In genomic region chr13:110371550-110372465, GRCh38 we compare ENCODE assay signal across 8 cellular contexts.
DNase-seq lines count a peak whose midpoint lies in the region; ATAC-seq and TF ChIP-seq lines count a peak whose summit lies in the region.

No MANE protein-coding gene starts in this region.

- H3K9me3 Mint-ChIP-seq in stimulated activated effector memory CD8-positive, alpha-beta T cell treated with anti-CD3 and anti-CD28 coated beads, Interleukin-12 subunit alpha, Interleukin-12 subunit beta, amount 100 ng/mL, for 72 hours: no peaks in the 10 kb centered on the region

- no peak for TF ChIP-seq CTCF in gastroesophageal sphincter (IDR thresholded peaks at IDR 0.05)

- ATAC-seq in GM19463 (IDR thresholded peaks at IDR 0.05; ENCODE audit: unreplicated experiment) (peak; percentile 89), HG03432 (IDR thresholded peaks at IDR 0.05; ENCODE audit: unreplicated experiment) (peak; percentile 81), gastroesophageal sphincter (no peak)
- ATAC-seq in stimulated activated effector memory CD8-positive, alpha-beta T cell treated with anti-CD3 and anti-CD28 coated beads, Interleukin-12 subunit alpha, Interleukin-12 subunit beta, amount 100 ng/mL, for 72 hours: no peak

- 25 to 40% methylated on average over 9 to 19 of the region's 20 CpGs for WGBS in gastroesophageal sphincter (ENCODE audit: low coverage in 1 of 2), 2 donors

- peak overlapping the region in 4 of 5 donors; percentile 2 to 35 (median 20) for H3K9ac ChIP-seq in subcutaneous abdominal adipose tissue (ENCODE audit: low read length in 5 of 5)

- TF ChIP-seq POLR2A in gastroesophageal sphincter (IDR thresholded peaks at IDR 0.05): no peak

- no peaks in the 10 kb centered on the region for H3K27me3 ChIP-seq in gastroesophageal sphincter
- H3K27me3 ChIP-seq in subcutaneous abdominal adipose tissue (ENCODE audit: control insufficient read depth in 5 of 5, insufficient read depth in 4 of 5, low read length in 5 of 5): no peaks in the 10 kb centered on the region

- no peak for TF ChIP-seq EP300 in gastroesophageal sphincter (IDR thresholded peaks at IDR 0.05)

- H3K27ac ChIP-seq in gastroesophageal sphincter: peak overlapping the region; percentile 52 to 84 (median 74)
- H3K27ac ChIP-seq in subcutaneous abdominal adipose tissue (ENCODE audit: low read depth, low read length): peak overlapping the region; percentile 97

- no peaks in the 10 kb centered on the region for H3K36me3 ChIP-seq in gastroesophageal sphincter
- H3K36me3 ChIP-seq in subcutaneous abdominal adipose tissue (ENCODE audit: control insufficient read depth in 5 of 5, insufficient read depth in 5 of 5, low read length in 5 of 5): peaks cover 0 to 6% (median 4%) of the 10 kb centered on the region in 5 donors

- no peak overlapping the region for H3K27ac Mint-ChIP-seq in stimulated activated effector memory CD8-positive, alpha-beta T cell treated with anti-CD3 and anti-CD28 coated beads, Interleukin-12 subunit alpha, Interleukin-12 subunit beta, amount 100 ng/mL, for 72 hours

- peaks cover 22 to 88% (median 24%) of the 10 kb centered on the region in 3 donors for H3K4me1 ChIP-seq in gastroesophageal sphincter
- peaks cover 0 to 46% (median 34%) of the 10 kb centered on the region in 5 donors for H3K4me1 ChIP-seq in subcutaneous abdominal adipose tissue (ENCODE audit: control insufficient read depth in 5 of 5, insufficient read depth in 5 of 5, low read length in 5 of 5)

- DNase-seq in stimulated activated effector memory CD8-positive, alpha-beta T cell treated with anti-CD3 and anti-CD28 coated beads, Interleukin-12 subunit alpha, Interleukin-12 subunit beta, amount 100 ng/mL, for 72 hours (ENCODE audit: low spot score in 2 of 2): no peak
- no peak for DNase-seq in NCI-H1417 treated with DMSO at 0.1 percent for 48 hours (lab: John Stamatoyannopoulos, UW)
- no peak for DNase-seq in DMS153 treated with DMSO at 0.1 percent for 48 hours (lab: John Stamatoyannopoulos, UW; ENCODE audit: unreplicated experiment)
- DNase-seq in stimulated activated naive CD4-positive, alpha-beta T cell (lab: John Stamatoyannopoulos, UW): no peak

- no peaks in the 10 kb centered on the region for H3K36me3 Mint-ChIP-seq in stimulated activated effector memory CD8-positive, alpha-beta T cell treated with anti-CD3 and anti-CD28 coated beads, Interleukin-12 subunit alpha, Interleukin-12 subunit beta, amount 100 ng/mL, for 72 hours

- H3K4me1 Mint-ChIP-seq in stimulated activated effector memory CD8-positive, alpha-beta T cell treated with anti-CD3 and anti-CD28 coated beads, Interleukin-12 subunit alpha, Interleukin-12 subunit beta, amount 100 ng/mL, for 72 hours: no peaks in the 10 kb centered on the region

- H3K4me3 Mint-ChIP-seq in stimulated activated effector memory CD8-positive, alpha-beta T cell treated with anti-CD3 and anti-CD28 coated beads, Interleukin-12 subunit alpha, Interleukin-12 subunit beta, amount 100 ng/mL, for 72 hours: no peak overlapping the region

- H3K4me3 ChIP-seq in gastroesophageal sphincter (no peak overlapping the region), subcutaneous abdominal adipose tissue (ENCODE audit: low read depth in 1 of 5, low read length in 5 of 5) (no peak overlapping the region)

- H3K9me3 ChIP-seq in gastroesophageal sphincter (no peaks in the 10 kb centered on the region), subcutaneous abdominal adipose tissue (ENCODE audit: control insufficient read depth in 5 of 5, low read length in 5 of 5) (no peaks in the 10 kb centered on the region)

Comparison
In these comparisons a context has a peak if more than half of its experiments do, and no peak if none do; other contexts are left out.
1. ATAC-seq: peak in GM19463 (single experiment) and HG03432 (single experiment); none in gastroesophageal sphincter (single experiment) and stimulated activated effector memory CD8-positive, alpha-beta T cell treated with anti-CD3 and anti-CD28 coated beads, Interleukin-12 subunit alpha, Interleukin-12 subunit beta, amount 100 ng/mL, for 72 hours (single experiment).